In the genomic region with DNA sequence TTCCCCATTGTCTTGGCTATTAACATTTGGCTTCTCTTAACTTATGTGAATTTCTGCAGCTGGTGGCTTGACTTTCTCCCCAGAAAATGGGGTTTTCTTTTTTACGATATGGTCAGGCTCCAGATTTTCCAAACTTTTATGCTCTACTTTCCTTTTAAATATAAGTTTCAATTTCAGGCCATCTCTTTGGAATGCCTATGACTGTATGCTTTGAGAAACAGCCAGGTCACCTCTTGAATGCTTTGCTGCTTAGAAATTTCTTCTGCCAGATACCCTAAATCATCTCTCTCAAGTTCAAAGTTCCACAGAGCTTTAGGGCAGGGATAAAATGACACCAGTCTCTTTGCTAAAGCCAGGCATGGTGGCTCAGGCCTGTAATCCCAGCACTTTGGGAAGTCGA, we compare ENCODE assay signal across 34 cellular contexts.
"Had no signal": no experiment of that assay in that cellular context is flagged by ENCODE, and none has a peak within 500 bp of the region (broad histone marks: within the 10 kb centered on the region; RNA-seq: fewer than 3 reads in every experiment).

No MANE protein-coding gene starts in this region.

- H3K9me3 ChIP-seq: MG63 had no signal

- DNase-seq: Karpas-422, Kasumi-1, MG63, MM.1S, MV-4-11, NCI-H1048, NCI-H1092, NCI-H1092 treated with DMSO at 0.1 percent for 48 hours, NCI-H1105, NCI-H1105 treated with DMSO at 0.1 percent for 48 hours, NCI-H1417, NCI-H1417 treated with DMSO at 0.1 percent for 48 hours, NCI-H1436, NCI-H1436 treated with DMSO at 0.1 percent for 48 hours, NCI-H146, NCI-H1694, NCI-H1694 treated with DMSO at 0.1 percent for 48 hours, NCI-H187, NCI-H187 treated with DMSO at 0.1 percent for 48 hours, NCI-H1930, NCI-H2029, NCI-H2029 treated with DMSO at 0.1 percent for 48 hours, NCI-H2081, NCI-H2081 treated with DMSO at 0.1 percent for 48 hours, NCI-H2107, NCI-H2171, NCI-H2171 treated with DMSO at 0.1 percent for 48 hours, NCI-H2227 treated with DMSO at 0.1 percent for 48 hours, NCI-H226, NCI-H345, NCI-H446, NCI-H446 treated with DMSO at 0.1 percent for 48 hours, NCI-H510A, NCI-H510A treated with DMSO at 0.1 percent for 48 hours had no signal

- H3K36me3 ChIP-seq: MG63 had no signal

- H3K4me3 ChIP-seq: MG63 had no signal

- H3K27me3 ChIP-seq: MG63 had no signal
